ENCODE assay signal across 8 cellular contexts in genomic region chr20:22684072-22684762, GRCh38.
DNase-seq lines count a peak whose midpoint lies in the region; ATAC-seq and TF ChIP-seq lines count a peak whose summit lies in the region.

No MANE protein-coding gene starts in this region.

- H3K27me3 ChIP-seq in CD8-positive, alpha-beta T cell (ENCODE audit: insufficient read depth, low read length): no peaks in the 10 kb centered on the region
- peaks cover 30% of the 10 kb centered on the region for H3K27me3 ChIP-seq in adipocyte (replicated peaks; ENCODE audit: control insufficient read depth, insufficient read depth, low read length)

- no peaks in the 10 kb centered on the region for H3K36me3 ChIP-seq in CD8-positive, alpha-beta T cell (ENCODE audit: insufficient read depth, low read length)
- no peaks in the 10 kb centered on the region for H3K36me3 ChIP-seq in adipocyte (ENCODE audit: control insufficient read depth, insufficient read depth, low read length, severe bottlenecking)

- H3K36me3 Mint-ChIP-seq in CD8-positive, alpha-beta T cell: no peaks in the 10 kb centered on the region

- no peak for DNase-seq in CD8-positive, alpha-beta T cell
- DNase-seq in NCI-H460 (ENCODE audit: extremely low read depth, low read depth) (peak; percentile 67), adipocyte (ENCODE audit: low read depth) (peak; percentile 90), left cardiac atrium (peak; percentile 61), pulmonary artery endothelial cell (ENCODE audit: low read depth, low spot score) (peak; percentile 27)
- DNase-seq in central memory CD4-positive, alpha-beta T cell: no peak

- no peaks in the 10 kb centered on the region for H3K4me1 Mint-ChIP-seq in CD8-positive, alpha-beta T cell (ENCODE audit: low read depth)

- no peak for ATAC-seq in CD8-positive, alpha-beta T cell
- peak; percentile 59 for ATAC-seq in GM18861 (IDR thresholded peaks at IDR 0.05; ENCODE audit: unreplicated experiment)
- peak; percentile 79 for ATAC-seq in HG03159 (IDR thresholded peaks at IDR 0.05; ENCODE audit: unreplicated experiment)
- ATAC-seq in left cardiac atrium: peak; percentile 74 to 79

- no peak overlapping the region for H3K27ac Mint-ChIP-seq in CD8-positive, alpha-beta T cell

- H3K27me3 Mint-ChIP-seq in CD8-positive, alpha-beta T cell (ENCODE audit: low read depth): peaks cover 3% of the 10 kb centered on the region

- intact Hi-C loops in CD8-positive, alpha-beta T cell (cut with DNase I, micrococcal nuclease): loop anchor here in 1 of 2 experiments (2.0 kb wide), 1 partner anchor 345 kb away; no protein-coding TSS in a partner anchor
- intact Hi-C loops in left cardiac atrium (cut with DNase I): loop anchor here (2.0 to 5.0 kb wide), 3 partner anchors 342 to 967 kb away; no protein-coding TSS in a partner anchor

- no peaks in the 10 kb centered on the region for H3K9me3 Mint-ChIP-seq in CD8-positive, alpha-beta T cell

- H3K4me1 ChIP-seq in CD8-positive, alpha-beta T cell (ENCODE audit: insufficient read depth, low read length): no peaks in the 10 kb centered on the region
- H3K4me1 ChIP-seq in adipocyte (ENCODE audit: control insufficient read depth, insufficient read depth, low read length): no peaks in the 10 kb centered on the region

- H3K4me3 Mint-ChIP-seq in CD8-positive, alpha-beta T cell: no peak overlapping the region

- TF ChIP-seq CTCF in CD8-positive, alpha-beta T cell (IDR thresholded peaks at IDR 0.05): peak; percentile 36

- CTCF ChIA-PET in CD8-positive, alpha-beta T cell (lab: Charles Lee): interaction anchor here (0.7 to 1.2 kb wide), 4 partner anchors 8 to 345 kb away, joined by 3 to 5 read pairs (median 4); no protein-coding TSS in a partner anchor

- no peak overlapping the region for H3K9ac ChIP-seq in adipocyte (ENCODE audit: low read length)

- H3K27ac ChIP-seq in CD8-positive, alpha-beta T cell (ENCODE audit: low read depth, low read length): no peak overlapping the region

- no peaks in the 10 kb centered on the region for H3K9me3 ChIP-seq in CD8-positive, alpha-beta T cell (ENCODE audit: low read length)
- H3K9me3 ChIP-seq in adipocyte (ENCODE audit: control insufficient read depth, low read length): no peaks in the 10 kb centered on the region

- H3K4me3 ChIP-seq in CD8-positive, alpha-beta T cell (ENCODE audit: low read depth, low read length): no peak overlapping the region
- H3K4me3 ChIP-seq in adipocyte (ENCODE audit: low read length): no peak overlapping the region

- POLR2A ChIA-PET in CD8-positive, alpha-beta T cell (lab: Charles Lee): no interaction called here

Comparison
In these comparisons a context has a peak if more than half of its experiments do, and no peak if none do; other contexts are left out.
1. DNase-seq: peak in NCI-H460 (single experiment), adipocyte (single experiment), left cardiac atrium (single experiment) and pulmonary artery endothelial cell (single experiment); none in CD8-positive, alpha-beta T cell (0 of 7) and central memory CD4-positive, alpha-beta T cell (single experiment).